Comparison of ENCODE assay signal across 1 cellular context in genomic region chr6:31528821-31529328, GRCh38.
TF ChIP-seq lines count a peak whose summit lies in the region.

TSS of gene MCCD1 (plus strand) at chr6:31528962. CDS start at chr6:31529015, 53 bp downstream.

TF ChIP-seq in HEK293, 187 proteins besides CTCF, POLR2A, EP300 and RAD21 (continued from another document and continues in another):
- TF ChIP-seq ZNF449 (tag by site-specific recombination; IDR thresholded peaks at IDR 0.05) (no peak), ZNF362 (tag by site-specific recombination; IDR thresholded peaks at IDR 0.05) (no peak), BCL11B (tag by site-specific recombination; IDR thresholded peaks at IDR 0.05; ENCODE audit: low read depth) (no peak), ZNF175 (tag by site-specific recombination; IDR thresholded peaks at IDR 0.05) (no peak), ZNF830 (tag by site-specific recombination; IDR thresholded peaks at IDR 0.05; ENCODE audit: low read depth) (no peak), ZNF350 (tag by site-specific recombination; IDR thresholded peaks at IDR 0.05) (no peak), HOXC10 (CRISPR knock-in tag; IDR thresholded peaks at IDR 0.05) (no peak), ZNF548 (tag by site-specific recombination; IDR thresholded peaks at IDR 0.05) (no peak), ZNF660 (tag by site-specific recombination; IDR thresholded peaks at IDR 0.05) (no peak), ZNF776 (tag by site-specific recombination; IDR thresholded peaks at IDR 0.05; ENCODE audit: borderline replicate concordance) (no peak), ZNF626 (tag by site-specific recombination; IDR thresholded peaks at IDR 0.05) (no peak), ZFP69B (tag by site-specific recombination; IDR thresholded peaks at IDR 0.05) (no peak), SALL2 (tag by site-specific recombination; IDR thresholded peaks at IDR 0.05; ENCODE audit: borderline replicate concordance) (no peak), ZNF266 (tag by site-specific recombination; IDR thresholded peaks at IDR 0.05; ENCODE audit: low read depth) (no peak), ZBTB7A (tag by site-specific recombination; IDR thresholded peaks at IDR 0.05; ENCODE audit: low read depth) (0 out of 2 replicates have a peak, but pooled peaks have one; percentile 17), OVOL3 (tag by site-specific recombination; IDR thresholded peaks at IDR 0.05) (no peak), ZNF624 (tag by site-specific recombination; IDR thresholded peaks at IDR 0.05) (no peak), SP3 (tag by site-specific recombination; IDR thresholded peaks at IDR 0.05) (no peak), YY2 (tag by site-specific recombination; IDR thresholded peaks at IDR 0.05) (no peak), ZNF19 (tag by site-specific recombination; IDR thresholded peaks at IDR 0.05; ENCODE audit: low read depth) (no peak), ZNF394 (tag by site-specific recombination; IDR thresholded peaks at IDR 0.05; ENCODE audit: borderline replicate concordance) (no peak), ZNF692 (tag by site-specific recombination; IDR thresholded peaks at IDR 0.05) (no peak), ZBTB10 (tag by site-specific recombination; IDR thresholded peaks at IDR 0.05) (0 out of 2 replicates have a peak, but pooled peaks have one; percentile 40), GLI4 (tag by site-specific recombination; IDR thresholded peaks at IDR 0.05) (no peak), ZNF202 (tag by site-specific recombination; IDR thresholded peaks at IDR 0.05; ENCODE audit: borderline replicate concordance) (no peak), TRIM28 (IDR thresholded peaks at IDR 0.05; ENCODE audit: borderline replicate concordance, low read length) (no peak), ZNF530 (tag by site-specific recombination; IDR thresholded peaks at IDR 0.05; ENCODE audit: low read depth) (no peak), ZFHX2 (tag by site-specific recombination; conservative IDR thresholded peaks at IDR 0.05) (no peak; the same call in 1 of the 2 replicates), RBAK (tag by site-specific recombination; IDR thresholded peaks at IDR 0.05) (no peak), ZBTB1 (tag by site-specific recombination; IDR thresholded peaks at IDR 0.05) (no peak), SP7 (tag by site-specific recombination; IDR thresholded peaks at IDR 0.05) (no peak), ZNF768 (tag by site-specific recombination; IDR thresholded peaks at IDR 0.05) (no peak), KLF9 (tag by site-specific recombination; IDR thresholded peaks at IDR 0.05; ENCODE audit: low read depth) (no peak), ZNF521 (tag by site-specific recombination; IDR thresholded peaks at IDR 0.05) (no peak), TSHZ1 (tag by site-specific recombination; IDR thresholded peaks at IDR 0.05; ENCODE audit: borderline replicate concordance) (no peak), ZNF148 (tag by site-specific recombination; IDR thresholded peaks at IDR 0.05; ENCODE audit: borderline replicate concordance) (no peak), PRDM10 (tag by site-specific recombination; IDR thresholded peaks at IDR 0.05) (peak; percentile 50; the same call in 1 of the 2 replicates), ZNF843 (tag by site-specific recombination; IDR thresholded peaks at IDR 0.05) (no peak), ZNF596 (tag by site-specific recombination; IDR thresholded peaks at IDR 0.05) (no peak), SETDB1 (IDR thresholded peaks at IDR 0.05; ENCODE audit: insufficient read length, low read length) (no peak), ZNF311 (tag by site-specific recombination; IDR thresholded peaks at IDR 0.05; ENCODE audit: borderline replicate concordance) (no peak), ZNF529 (tag by site-specific recombination; IDR thresholded peaks at IDR 0.05; ENCODE audit: insufficient replicate concordance) (no peak), WT1 (tag by site-specific recombination; IDR thresholded peaks at IDR 0.05) (no peak), MZF1 (tag by site-specific recombination; IDR thresholded peaks at IDR 0.05; ENCODE audit: borderline replicate concordance) (no peak), ZNF239 (tag by site-specific recombination; IDR thresholded peaks at IDR 0.05) (no peak), ZNF24 (tag by site-specific recombination; IDR thresholded peaks at IDR 0.05) (no peak)
